8 cellular contexts compared by ENCODE assay signal in the genomic region with DNA sequence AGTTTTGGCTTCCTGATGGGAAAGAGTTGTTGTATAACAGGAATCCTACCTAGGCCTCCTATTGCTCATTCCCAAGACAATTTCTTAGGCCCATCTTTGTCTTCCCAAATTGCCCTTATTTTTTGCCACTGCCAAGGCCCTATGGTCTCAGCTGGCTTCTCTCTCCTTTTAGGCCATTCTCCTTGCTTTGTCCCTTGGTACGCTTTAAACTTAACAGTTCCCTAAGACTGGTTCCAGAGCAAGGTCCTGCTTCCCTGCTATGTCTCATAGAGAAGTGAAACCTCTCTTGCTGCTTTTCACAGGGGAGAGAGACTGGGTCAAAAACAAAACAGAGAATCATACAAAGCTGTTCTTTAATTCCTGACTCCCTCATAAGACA.
A peak's percentile ranks its signal among the peaks of the same experiment; 100 is the strongest.
DNase-seq lines count a peak whose midpoint lies in the region; ATAC-seq and TF ChIP-seq lines count a peak whose summit lies in the region.

No MANE protein-coding gene starts in this region.

- peaks cover 47% of the 10 kb centered on the region for H3K4me1 ChIP-seq in PC-3 (ENCODE audit: insufficient read depth, low read length)

- H3K9me3 ChIP-seq in PC-3 (ENCODE audit: low read length) = no peaks in the 10 kb centered on the region

- H3K4me3 Mint-ChIP-seq in natural killer cell treated with Interleukin-12 subunit alpha and Interleukin-12 subunit beta and Interleukin-15 and Interleukin-18, amount 100 ng/mL, for 72 hours = peak overlapping the region; percentile 72

- H3K4me3 ChIP-seq in PC-3 (ENCODE audit: low read length) = no peak overlapping the region

- DNase-seq in PC-3 (no peak), posterior vena cava (ENCODE audit: low spot score) (no peak), hepatic stellate cell (ENCODE audit: low spot score) (no peak)
- no peak for DNase-seq in natural killer cell treated with Interleukin-12 subunit alpha and Interleukin-12 subunit beta and Interleukin-15 and Interleukin-18, amount 100 ng/mL, for 72 hours (ENCODE audit: low spot score)
- no peak for DNase-seq in stimulated activated naive CD4-positive, alpha-beta T cell (lab: John Stamatoyannopoulos, UW)

- no peaks in the 10 kb centered on the region for H3K27me3 ChIP-seq in PC-3 (ENCODE audit: low read length)

- intact Hi-C loops in PC-3 (cut with micrococcal nuclease) = no loop called here
- intact Hi-C loops in posterior vena cava (cut with DNase I) = no loop called here

- H3K27me3 Mint-ChIP-seq in natural killer cell treated with Interleukin-12 subunit alpha and Interleukin-12 subunit beta and Interleukin-15 and Interleukin-18, amount 100 ng/mL, for 72 hours = no peaks in the 10 kb centered on the region

- H3K79me2 ChIP-seq in PC-3 (ENCODE audit: low read length) = no peaks in the 10 kb centered on the region

- peaks cover 4% of the 10 kb centered on the region for H3K9me3 Mint-ChIP-seq in natural killer cell treated with Interleukin-12 subunit alpha and Interleukin-12 subunit beta and Interleukin-15 and Interleukin-18, amount 100 ng/mL, for 72 hours

- H4K20me1 ChIP-seq in PC-3 (ENCODE audit: low read length) = no peaks in the 10 kb centered on the region

- peak overlapping the region; percentile 82 to 93 for H3K27ac Mint-ChIP-seq in natural killer cell treated with Interleukin-12 subunit alpha and Interleukin-12 subunit beta and Interleukin-15 and Interleukin-18, amount 100 ng/mL, for 72 hours

- peak; percentile 77 for ATAC-seq in GM18502 (IDR thresholded peaks at IDR 0.05; ENCODE audit: poor library complexity, unreplicated experiment)
- ATAC-seq in GM21529 (IDR thresholded peaks at IDR 0.05; ENCODE audit: unreplicated experiment) = peak; percentile 64
- ATAC-seq in PC-3 = peak; percentile 10
- ATAC-seq in natural killer cell treated with Interleukin-12 subunit alpha and Interleukin-12 subunit beta and Interleukin-15 and Interleukin-18, amount 100 ng/mL, for 72 hours = peak; percentile 40 to 41
- no peak for ATAC-seq in HG03378 (IDR thresholded peaks at IDR 0.05; ENCODE audit: unreplicated experiment)

- H3F3A ChIP-seq in PC-3 (ENCODE audit: low read length, unreplicated experiment) = peaks cover 4% of the 10 kb centered on the region

- H3K9ac ChIP-seq in PC-3 (ENCODE audit: low read length) = no peak overlapping the region

- peak overlapping the region; percentile 9 for H3K4me2 ChIP-seq in PC-3 (ENCODE audit: low read length)

- H3K36me3 ChIP-seq in PC-3 (ENCODE audit: low read depth, low read length) = no peaks in the 10 kb centered on the region

- H3K9me2 ChIP-seq in PC-3 (replicated peaks; ENCODE audit: low read length) = no peaks in the 10 kb centered on the region; the same call in 1 of the 2 replicates

- H3K27ac ChIP-seq in PC-3 (ENCODE audit: low read length) = no peak overlapping the region

- no peak overlapping the region for H2AFZ ChIP-seq in PC-3 (ENCODE audit: low read length)

- TF ChIP-seq CTCF in PC-3 (conservative IDR thresholded peaks at IDR 0.05; ENCODE audit: low read depth, low read length) = no peak

- H3K4me1 Mint-ChIP-seq in natural killer cell treated with Interleukin-12 subunit alpha and Interleukin-12 subunit beta and Interleukin-15 and Interleukin-18, amount 100 ng/mL, for 72 hours (ENCODE audit: low read depth in 2 of 2) = peaks cover 62 to 68% of the 10 kb centered on the region in 2 donors

- POLR2A ChIA-PET in PC-3 (lab: Charles Lee; ENCODE audit: unreplicated experiment) = no interaction called here

- CTCF ChIA-PET in PC-3 (lab: Charles Lee) = no interaction called here

- H3K36me3 Mint-ChIP-seq in natural killer cell treated with Interleukin-12 subunit alpha and Interleukin-12 subunit beta and Interleukin-15 and Interleukin-18, amount 100 ng/mL, for 72 hours = peaks cover 12% of the 10 kb centered on the region

- BruUV-seq in PC-3 (replicated peaks; lab: Mats Ljungman, UMichigan) = no TSS peak
